ENCODE assay signal across 26 cellular contexts in the genomic region with DNA sequence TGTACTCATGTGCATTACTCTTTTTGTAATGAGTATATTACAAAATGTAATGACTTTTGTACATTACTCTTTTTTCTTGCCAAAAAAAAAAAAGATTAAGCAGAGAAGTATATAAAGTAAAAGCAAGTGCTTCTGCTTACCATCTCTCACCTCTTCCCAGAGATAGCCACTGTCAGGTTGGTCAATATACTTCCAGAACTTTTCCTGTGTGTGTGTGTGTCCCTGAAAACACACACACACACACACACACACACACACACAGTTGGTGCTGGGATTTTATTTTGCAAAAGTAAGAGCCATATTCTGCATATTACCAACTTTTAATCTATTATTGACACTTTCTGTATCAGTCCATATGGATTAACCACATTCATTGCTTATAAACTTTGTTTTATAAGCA. TPM values are rescaled to one million over a fixed set of nuclear protein-coding genes. Genes with fewer than 3 reads are reported as not detected.
"Had no signal": no experiment of that assay in that cellular context is flagged by ENCODE, and none has a peak within 500 bp of the region (broad histone marks: within the 10 kb centered on the region; RNA-seq: fewer than 3 reads in every experiment).

No MANE protein-coding gene starts in this region.

- H3K4me1 ChIP-seq: esophagus squamous epithelium, heart right ventricle, right atrium auricular region, tibial nerve had no signal

- H3K4me3 ChIP-seq: heart right ventricle, right atrium auricular region, smooth muscle cell, tibial nerve had no signal

- H3K9me3 ChIP-seq: esophagus squamous epithelium, heart right ventricle, right atrium auricular region, tibial nerve had no signal

- H3K36me3 ChIP-seq: esophagus squamous epithelium, heart right ventricle, right atrium auricular region, tibial nerve had no signal

- DNase-seq: activated CD4-positive, alpha-beta T cell treated with anti-CD3 and anti-CD28 coated beads, Interleukin-2, amount 50 U/mL, for 1 hour; activated CD8-positive, alpha-beta T cell treated with anti-CD3 and anti-CD28 coated beads for 36 hours; activated gamma-delta T cell treated with Interleukin-2 at 50 U/mL for 16 hours; activated naive CD4-positive, alpha-beta T cell treated with anti-CD3 and anti-CD28 coated beads, Interleukin-2, amount 50 U/mL, for 16 hours; activated T-cell treated with anti-CD3 and anti-CD28 coated beads, Interleukin-2, amount 50 U/mL, for 4 hours; effector CD8-positive, alpha-beta T cell; esophagus squamous epithelium; foreskin melanocyte; heart right ventricle; stimulated activated CD4-positive, alpha-beta T cell treated with anti-CD3 and anti-CD28 coated beads, Interleukin-1b, Interleukin-23, amount 100 ng/mL, for 48 hours; stimulated activated CD4-positive, alpha-beta T cell treated with anti-CD3 and anti-CD28 coated beads, Interleukin-4, amount 100 ng/mL, for 4 hours; stimulated activated CD8-positive, alpha-beta memory T cell treated with anti-CD3 and anti-CD28 coated beads, Interleukin-4, amount 100 ng/mL, for 48 hours had no signal

- H3K27me3 ChIP-seq: right atrium auricular region had no signal

- H3K4me3 Mint-ChIP-seq: activated CD8-positive, alpha-beta T cell treated with anti-CD3 and anti-CD28 coated beads for 36 hours; activated T-cell treated with anti-CD3 and anti-CD28 coated beads, Interleukin-2, amount 50 U/mL, for 4 hours; activated T-helper 17 cell treated with anti-CD3 and anti-CD28 coated beads, Interleukin-2, amount 50 U/mL, for 72 hours; natural killer cell treated with Interleukin-12 subunit alpha and Interleukin-12 subunit beta and Interleukin-15 and Interleukin-18, amount 100 ng/mL, for 72 hours; stimulated activated memory B cell treated with anti-CD40 and anti-IgM and Interleukin-4, amounts not matched to agents 10 μg/mL and 1 μg/mL and 100 μg/mL, for 72 hours; WTC11 had no signal

- ATAC-seq: activated CD8-positive, alpha-beta T cell treated with anti-CD3 and anti-CD28 coated beads for 36 hours; activated T-cell treated with anti-CD3 and anti-CD28 coated beads, Interleukin-2, amount 50 U/mL, for 4 hours; activated T-helper 17 cell treated with anti-CD3 and anti-CD28 coated beads, Interleukin-2, amount 50 U/mL, for 72 hours; heart right ventricle; natural killer cell treated with Interleukin-12 subunit alpha and Interleukin-12 subunit beta and Interleukin-15 and Interleukin-18, amount 100 ng/mL, for 72 hours; stimulated activated memory B cell treated with anti-CD40 and anti-IgM and Interleukin-4, amounts not matched to agents 10 μg/mL and 1 μg/mL and 100 μg/mL, for 72 hours; WTC11 had no signal

- H3K27ac Mint-ChIP-seq: activated CD8-positive, alpha-beta T cell treated with anti-CD3 and anti-CD28 coated beads for 36 hours; activated T-helper 17 cell treated with anti-CD3 and anti-CD28 coated beads, Interleukin-2, amount 50 U/mL, for 72 hours; natural killer cell treated with Interleukin-12 subunit alpha and Interleukin-12 subunit beta and Interleukin-15 and Interleukin-18, amount 100 ng/mL, for 72 hours; stimulated activated memory B cell treated with anti-CD40 and anti-IgM and Interleukin-4, amounts not matched to agents 10 μg/mL and 1 μg/mL and 100 μg/mL, for 72 hours; WTC11 had no signal

- H3K4me1 Mint-ChIP-seq: activated T-helper 17 cell treated with anti-CD3 and anti-CD28 coated beads, Interleukin-2, amount 50 U/mL, for 72 hours; WTC11 had no signal

- H3K9me3 Mint-ChIP-seq: activated CD8-positive, alpha-beta T cell treated with anti-CD3 and anti-CD28 coated beads for 36 hours; activated T-cell treated with anti-CD3 and anti-CD28 coated beads, Interleukin-2, amount 50 U/mL, for 4 hours; activated T-helper 17 cell treated with anti-CD3 and anti-CD28 coated beads, Interleukin-2, amount 50 U/mL, for 72 hours; natural killer cell treated with Interleukin-12 subunit alpha and Interleukin-12 subunit beta and Interleukin-15 and Interleukin-18, amount 100 ng/mL, for 72 hours; stimulated activated memory B cell treated with anti-CD40 and anti-IgM and Interleukin-4, amounts not matched to agents 10 μg/mL and 1 μg/mL and 100 μg/mL, for 72 hours; WTC11 had no signal

- H3K27ac ChIP-seq: epithelial cell of prostate, esophagus squamous epithelium, heart right ventricle, right atrium auricular region, tibial nerve had no signal

- H3K4me2 ChIP-seq: smooth muscle cell had no signal

RNA-seq across cellular contexts. Expression of gene IGLL5, which starts 2.5 kb away (rescaled TPM):
- total RNA-seq: activated CD8-positive, alpha-beta T cell treated with anti-CD3 and anti-CD28 coated beads for 36 hours; activated T-helper 17 cell treated with anti-CD3 and anti-CD28 coated beads, Interleukin-2, amount 50 U/mL, for 72 hours; dermis microvascular lymphatic vessel endothelial cell; glomerular endothelial cell; kidney epithelial cell; lower leg skin; pulmonary artery endothelial cell; smooth muscle cell; temporal lobe; WTC11 had no signal
- polyA plus RNA-seq: smooth muscle cell had no signal
